ENCODE assay signal across 8 cellular contexts in the genomic region with DNA sequence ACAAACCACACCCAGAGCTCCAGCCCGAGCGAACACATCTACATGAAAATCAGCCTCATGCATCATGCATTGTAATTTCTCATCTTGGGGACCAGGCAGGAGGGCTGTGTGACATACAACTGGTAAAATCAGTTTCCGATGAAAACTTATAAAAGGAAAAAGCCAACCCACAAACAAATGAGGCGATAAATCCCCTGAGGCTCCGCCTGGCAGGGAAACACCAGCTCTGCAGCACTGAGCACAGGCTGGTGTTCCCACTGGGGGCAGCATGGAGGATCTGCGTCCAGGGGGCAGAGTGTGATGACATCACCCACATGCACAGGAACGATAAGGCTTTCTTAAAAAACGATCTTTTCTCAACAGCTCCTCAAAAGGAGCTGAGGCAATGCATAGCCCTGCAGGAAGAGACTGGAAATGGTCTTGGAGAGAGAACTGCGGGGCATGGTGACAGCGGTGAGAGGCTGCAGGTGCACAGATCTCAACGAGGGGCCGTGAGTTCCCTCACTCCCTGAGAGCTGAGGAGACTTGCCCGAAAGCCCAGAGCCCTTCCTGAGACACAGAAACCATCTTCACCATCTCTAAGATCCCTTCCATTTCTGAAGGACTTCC. TPM values are rescaled to one million over a fixed set of nuclear protein-coding genes. Genes with fewer than 3 reads are reported as not detected.
DNase-seq lines count a peak whose midpoint lies in the region; ATAC-seq and TF ChIP-seq lines count a peak whose summit lies in the region.

No MANE protein-coding gene starts in this region.

- TF ChIP-seq CTCF in fibroblast of villous mesenchyme (IDR thresholded peaks at IDR 0.05; ENCODE audit: insufficient read depth, low read depth, low read length), result peak; percentile 59

- ATAC-seq in HG02678 (IDR thresholded peaks at IDR 0.05; ENCODE audit: unreplicated experiment) (peak; percentile 49), GM21515 (IDR thresholded peaks at IDR 0.05; ENCODE audit: unreplicated experiment) (no peak)

- no peak overlapping the region for H3K4me3 ChIP-seq in fibroblast of villous mesenchyme (ENCODE audit: low read depth, low read length)

- DNase-seq in DMS 273 (lab: John Stamatoyannopoulos, UW; ENCODE audit: unreplicated experiment) (peak; percentile 74), DMS 273 treated with DMSO at 0.1 percent for 48 hours (lab: John Stamatoyannopoulos, UW) (no peak), SW480 (ENCODE audit: low spot score) (peak; percentile 47), fibroblast of villous mesenchyme (ENCODE audit: low read depth) (peak; percentile 87), retina (peak; percentile 62), NCI-H2029 treated with DMSO at 0.1 percent for 48 hours (lab: John Stamatoyannopoulos, UW) (no peak)

RNA-seq across cellular contexts. Expression of gene SH3GL1, which starts 24.6 kb away (rescaled TPM):
- total RNA-seq in fibroblast of villous mesenchyme, result 65.2 and 72.5 TPM in 2 replicates

RNA-seq across cellular contexts. Expression of gene CHAF1A, which starts 26.7 kb away (rescaled TPM):
- 9.9 and 11.6 TPM in 2 replicates for total RNA-seq in fibroblast of villous mesenchyme

RNA-seq across cellular contexts. Expression of gene MPND, which starts 32.4 kb away (rescaled TPM):
- total RNA-seq in fibroblast of villous mesenchyme, result 4.3 and 8.1 TPM in 2 replicates

RNA-seq across cellular contexts. Expression of gene STAP2, which starts 37.1 kb away (rescaled TPM):
- 9.9 and 10.6 TPM in 2 replicates for total RNA-seq in fibroblast of villous mesenchyme

Comparison
In these comparisons a context has a peak if more than half of its experiments do, and no peak if none do; other contexts are left out.
1. DNase-seq: peak in DMS 273 (single experiment), SW480 (single experiment), fibroblast of villous mesenchyme (single experiment) and retina (single experiment); none in DMS 273 treated with DMSO at 0.1 percent for 48 hours (single experiment) and NCI-H2029 treated with DMSO at 0.1 percent for 48 hours (single experiment).